ENCODE assay signal across 13 cellular contexts in genomic region chr3:126548556-126549466, GRCh38. TPM values are rescaled to one million over a fixed set of nuclear protein-coding genes. Genes with fewer than 3 reads are reported as not detected.
A peak's percentile ranks its signal among the peaks of the same experiment; 100 is the strongest.
DNase-seq lines count a peak whose midpoint lies in the region; ATAC-seq and TF ChIP-seq lines count a peak whose summit lies in the region.
"Had no signal": no experiment of that assay in that cellular context is flagged by ENCODE, and none has a peak within 500 bp of the region (broad histone marks: within the 10 kb centered on the region; RNA-seq: fewer than 3 reads in every experiment).

No MANE protein-coding gene starts in this region.

- H4K20me1 ChIP-seq in SK-N-SH (ENCODE audit: insufficient read depth): no peaks in the 10 kb centered on the region

- WGBS in SK-N-SH (ENCODE audit: low lambda C conversion rate): 55% methylated on average over 8 of the region's 9 CpGs
- 29 to 59% methylated on average over 3 to 9 of the region's 9 CpGs for WGBS in transverse colon (ENCODE audit: low coverage in 1 of 2), 2 donors

- CTCF ChIA-PET in SK-N-SH (lab: Yijun Ruan, JAX): no interaction called here

- H3F3A ChIP-seq in SK-N-SH (replicated peaks; ENCODE audit: insufficient read depth): no peaks in the 10 kb centered on the region

- TF ChIP-seq POLR2A in transverse colon (IDR thresholded peaks at IDR 0.05): no peak

- H2AFZ ChIP-seq in SK-N-SH (ENCODE audit: low read depth): no peak overlapping the region

- no peaks in the 10 kb centered on the region for H3K79me2 ChIP-seq in SK-N-SH (ENCODE audit: insufficient read depth)

- TF ChIP-seq EP300 in SK-N-SH (IDR thresholded peaks at IDR 0.05; ENCODE audit: borderline replicate concordance in 1 of 2, low read depth in 1 of 2, low read length in 1 of 2) (no peak), transverse colon (IDR thresholded peaks at IDR 0.05; ENCODE audit: low read depth) (no peak)

- no peaks in the 10 kb centered on the region for H3K36me3 ChIP-seq in SK-N-SH (replicated peaks in 1 of 2; ENCODE audit: control insufficient read depth in 1 of 2, insufficient read depth in 2 of 2, low read length in 1 of 2)
- H3K36me3 ChIP-seq in iPS-20b (ENCODE audit: insufficient read depth, low read depth, low read length): no peaks in the 10 kb centered on the region
- no peaks in the 10 kb centered on the region for H3K36me3 ChIP-seq in transverse colon

- intact Hi-C loops in transverse colon (cut with DNase I; ENCODE audit: low total_unique reads): no loop called here

- H3K27me3 ChIP-seq in SK-N-SH (ENCODE audit: insufficient read depth) (peaks cover 9% of the 10 kb centered on the region; the same call in 1 of the 2 replicates), iPS-20b (ENCODE audit: insufficient read depth, low read length) (no peaks in the 10 kb centered on the region), transverse colon (no peaks in the 10 kb centered on the region)

- ATAC-seq in GM21515 (IDR thresholded peaks at IDR 0.05; ENCODE audit: unreplicated experiment): no peak

- H3K9me2 ChIP-seq in SK-N-SH: no peaks in the 10 kb centered on the region

- TF ChIP-seq CTCF in SK-N-SH (IDR thresholded peaks at IDR 0.05) (no peak), transverse colon (IDR thresholded peaks at IDR 0.05) (no peak)

- no peaks in the 10 kb centered on the region for H3K9me3 ChIP-seq in SK-N-SH
- no peaks in the 10 kb centered on the region for H3K9me3 ChIP-seq in iPS-20b (ENCODE audit: insufficient read depth, low read depth, low read length)
- H3K9me3 ChIP-seq in transverse colon: no peaks in the 10 kb centered on the region

- no peak for TF ChIP-seq RAD21 in SK-N-SH (IDR thresholded peaks at IDR 0.05; ENCODE audit: low read length)

- DNase-seq in activated T-cell treated with anti-CD3 and anti-CD28 coated beads, Interleukin-2, amount 50 U/mL, for 1 hour: peak; percentile 3
- DNase-seq in activated T-cell treated with anti-CD3 and anti-CD28 coated beads for 4 hours (no peak), SK-N-SH (peak; percentile 27), transverse colon (peak; percentile 2), CD1c-positive myeloid dendritic cell (ENCODE audit: extremely low spot score) (no peak), NCI-H1930 (lab: John Stamatoyannopoulos, UW) (no peak)
- DNase-seq: NCI-H1417 treated with DMSO at 0.1 percent for 48 hours had no signal

- H3K27ac ChIP-seq in SK-N-SH (ENCODE audit: low read depth in 2 of 2, low read length in 1 of 2): no peak overlapping the region
- H3K27ac ChIP-seq in iPS-20b (ENCODE audit: low read length): no peak overlapping the region
- no peak overlapping the region for H3K27ac ChIP-seq in transverse colon

- in situ Hi-C loops in transverse colon (cut with MboI; ENCODE audit: low pct_ligation_motif_present in 1 of 4, low pct_unique_long_range_greater_than_20kb in 1 of 4, low sequenced_read_pairs in 3 of 4): no loop called here

- no peak overlapping the region for H3K4me2 ChIP-seq in SK-N-SH

- POLR2A ChIA-PET in SK-N-SH (lab: Yijun Ruan, JAX): no interaction called here

- H3K4me1 ChIP-seq in SK-N-SH (ENCODE audit: control insufficient read depth in 1 of 2, insufficient read depth in 2 of 2, low read depth in 1 of 2, low read length in 1 of 2) (peaks cover 0 to 4% of the 10 kb centered on the region in 2 experiments; a peak in 1 of 4 replicates), iPS-20b (ENCODE audit: insufficient read depth, low read length) (peaks cover 15% of the 10 kb centered on the region), transverse colon (no peaks in the 10 kb centered on the region)

- H3K4me3 ChIP-seq in SK-N-SH (ENCODE audit: low read depth in 2 of 2, low read length in 1 of 2) (no peak overlapping the region), iPS-20b (ENCODE audit: low read length) (0 out of 2 replicates have a peak overlapping the region, but pooled peaks have one; percentile 25), transverse colon (no peak overlapping the region)

- H3K9ac ChIP-seq in SK-N-SH (no peak overlapping the region), iPS-20b (ENCODE audit: low read depth, low read length) (no peak overlapping the region)

TF ChIP-seq in SK-N-SH, 30 proteins besides CTCF, POLR2A, EP300 and RAD21:
- TF ChIP-seq, protein P1, sequence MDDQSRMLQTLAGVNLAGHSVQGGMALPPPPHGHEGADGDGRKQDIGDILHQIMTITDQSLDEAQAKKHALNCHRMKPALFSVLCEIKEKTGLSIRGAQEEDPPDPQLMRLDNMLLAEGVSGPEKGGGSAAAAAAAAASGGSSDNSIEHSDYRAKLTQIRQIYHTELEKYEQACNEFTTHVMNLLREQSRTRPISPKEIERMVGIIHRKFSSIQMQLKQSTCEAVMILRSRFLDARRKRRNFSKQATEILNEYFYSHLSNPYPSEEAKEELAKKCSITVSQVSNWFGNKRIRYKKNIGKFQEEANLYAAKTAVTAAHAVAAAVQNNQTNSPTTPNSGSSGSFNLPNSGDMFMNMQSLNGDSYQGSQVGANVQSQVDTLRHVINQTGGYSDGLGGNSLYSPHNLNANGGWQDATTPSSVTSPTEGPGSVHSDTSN (IDR thresholded peaks at IDR 0.05): no peak

RNA-seq across cellular contexts. Expression of gene C3orf22, which starts 9.9 kb away (rescaled TPM):
- polyA plus RNA-seq in SK-N-SH (2012; rRNA removed): not detected in 2 replicates
- polyA plus RNA-seq in SK-N-SH (2012; cell fraction: cytosol; rRNA removed): not detected in 2 replicates
- polyA plus RNA-seq in SK-N-SH (2012; cell fraction: nucleus; rRNA removed): 0.06 and 0.11 TPM in 2 replicates
- not detected for total RNA-seq in transverse colon
- total RNA-seq: activated CD8-positive, alpha-beta memory T cell treated with anti-CD3 and anti-CD28 coated beads for 36 hours; astrocyte; mononuclear cell; T-helper 2 cell treated with Interferon-gamma antibody and Interleukin-4, amounts not matched to agents 100 ng/mL and 5 ng/mL, for 36 hours had no signal

RNA-seq across cellular contexts. Expression of gene CHST13, which starts 24.9 kb away (rescaled TPM):
- 0.37 and 0.41 TPM in 2 replicates for polyA plus RNA-seq in SK-N-SH (2012; rRNA removed)
- polyA plus RNA-seq in SK-N-SH (2012; cell fraction: cytosol; rRNA removed): 0.26 and 0.37 TPM in 2 replicates
- polyA plus RNA-seq in SK-N-SH (2012; cell fraction: nucleus; rRNA removed): 0.48 and 0.76 TPM in 2 replicates
- 1 to 10 TPM in 3 of 4 donors, not detected in 1; 2.0 to 6.4 (median 4.9) TPM for total RNA-seq in transverse colon
- total RNA-seq: activated CD8-positive, alpha-beta memory T cell treated with anti-CD3 and anti-CD28 coated beads for 36 hours; astrocyte; T-helper 2 cell treated with Interferon-gamma antibody and Interleukin-4, amounts not matched to agents 100 ng/mL and 5 ng/mL, for 36 hours had no signal

RNA-seq across cellular contexts. Expression of gene UROC1, which starts 31.2 kb away (rescaled TPM):
- polyA plus RNA-seq in SK-N-SH (2012; rRNA removed): not detected in 2 replicates
- polyA plus RNA-seq in SK-N-SH (2012; cell fraction: cytosol; rRNA removed): not detected in 2 replicates
- polyA plus RNA-seq in SK-N-SH (2012; cell fraction: nucleus; rRNA removed): 0.05 TPM in 1 of 2 replicates, not detected in the other
- not detected for total RNA-seq in transverse colon
- total RNA-seq: activated CD8-positive, alpha-beta memory T cell treated with anti-CD3 and anti-CD28 coated beads for 36 hours; astrocyte; mononuclear cell; T-helper 2 cell treated with Interferon-gamma antibody and Interleukin-4, amounts not matched to agents 100 ng/mL and 5 ng/mL, for 36 hours had no signal

Comparison
In these comparisons a context has a peak if more than half of its experiments do, and no peak if none do; other contexts are left out.
1. DNase-seq: peak in activated T-cell treated with anti-CD3 and anti-CD28 coated beads, Interleukin-2, amount 50 U/mL, for 1 hour (single experiment), SK-N-SH (single experiment) and transverse colon (single experiment); none in activated T-cell treated with anti-CD3 and anti-CD28 coated beads for 4 hours (single experiment), CD1c-positive myeloid dendritic cell (single experiment) and NCI-H1930 (0 of 2).